In the genomic region with DNA sequence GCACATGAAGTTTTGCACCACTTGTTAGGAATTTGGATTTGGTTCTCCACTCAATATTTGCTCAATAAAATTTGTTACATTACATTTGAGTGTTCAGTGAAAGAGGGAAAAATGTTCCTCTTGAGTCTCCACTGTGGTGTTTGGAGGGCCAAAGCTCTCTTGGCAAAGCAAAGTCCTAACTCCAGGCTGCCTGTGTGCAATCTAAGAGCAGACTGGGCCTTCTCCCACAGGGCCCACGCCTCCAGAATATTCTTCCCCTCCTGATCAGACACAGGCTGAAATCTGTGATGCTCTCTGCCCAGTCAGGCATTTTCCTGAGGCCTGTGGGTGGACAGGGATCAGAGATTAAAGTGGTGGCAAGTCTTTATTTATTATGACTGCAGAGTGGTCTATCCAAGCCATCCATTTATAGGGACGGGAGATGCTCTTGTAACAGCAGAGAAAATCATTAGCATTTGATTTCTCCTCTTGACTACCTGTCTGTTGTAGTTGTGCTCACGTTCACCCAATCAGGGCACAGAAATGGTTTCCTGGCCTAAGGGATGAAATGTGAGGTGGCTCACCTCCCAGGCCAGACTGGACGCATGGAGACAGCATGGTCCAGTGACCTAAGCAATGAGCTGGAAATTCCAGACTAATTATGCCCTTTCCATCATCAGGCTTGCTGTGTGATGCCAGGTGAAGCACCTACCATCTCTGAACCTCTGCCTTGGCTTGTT, we compare ENCODE assay signal across 1 cellular context.
TF ChIP-seq lines count a peak whose summit lies in the region.

No MANE protein-coding gene starts in this region.

TF ChIP-seq in GM23338, 12 proteins besides CTCF, POLR2A, EP300 and RAD21 (continued from another document):
- TF ChIP-seq, protein P1, sequence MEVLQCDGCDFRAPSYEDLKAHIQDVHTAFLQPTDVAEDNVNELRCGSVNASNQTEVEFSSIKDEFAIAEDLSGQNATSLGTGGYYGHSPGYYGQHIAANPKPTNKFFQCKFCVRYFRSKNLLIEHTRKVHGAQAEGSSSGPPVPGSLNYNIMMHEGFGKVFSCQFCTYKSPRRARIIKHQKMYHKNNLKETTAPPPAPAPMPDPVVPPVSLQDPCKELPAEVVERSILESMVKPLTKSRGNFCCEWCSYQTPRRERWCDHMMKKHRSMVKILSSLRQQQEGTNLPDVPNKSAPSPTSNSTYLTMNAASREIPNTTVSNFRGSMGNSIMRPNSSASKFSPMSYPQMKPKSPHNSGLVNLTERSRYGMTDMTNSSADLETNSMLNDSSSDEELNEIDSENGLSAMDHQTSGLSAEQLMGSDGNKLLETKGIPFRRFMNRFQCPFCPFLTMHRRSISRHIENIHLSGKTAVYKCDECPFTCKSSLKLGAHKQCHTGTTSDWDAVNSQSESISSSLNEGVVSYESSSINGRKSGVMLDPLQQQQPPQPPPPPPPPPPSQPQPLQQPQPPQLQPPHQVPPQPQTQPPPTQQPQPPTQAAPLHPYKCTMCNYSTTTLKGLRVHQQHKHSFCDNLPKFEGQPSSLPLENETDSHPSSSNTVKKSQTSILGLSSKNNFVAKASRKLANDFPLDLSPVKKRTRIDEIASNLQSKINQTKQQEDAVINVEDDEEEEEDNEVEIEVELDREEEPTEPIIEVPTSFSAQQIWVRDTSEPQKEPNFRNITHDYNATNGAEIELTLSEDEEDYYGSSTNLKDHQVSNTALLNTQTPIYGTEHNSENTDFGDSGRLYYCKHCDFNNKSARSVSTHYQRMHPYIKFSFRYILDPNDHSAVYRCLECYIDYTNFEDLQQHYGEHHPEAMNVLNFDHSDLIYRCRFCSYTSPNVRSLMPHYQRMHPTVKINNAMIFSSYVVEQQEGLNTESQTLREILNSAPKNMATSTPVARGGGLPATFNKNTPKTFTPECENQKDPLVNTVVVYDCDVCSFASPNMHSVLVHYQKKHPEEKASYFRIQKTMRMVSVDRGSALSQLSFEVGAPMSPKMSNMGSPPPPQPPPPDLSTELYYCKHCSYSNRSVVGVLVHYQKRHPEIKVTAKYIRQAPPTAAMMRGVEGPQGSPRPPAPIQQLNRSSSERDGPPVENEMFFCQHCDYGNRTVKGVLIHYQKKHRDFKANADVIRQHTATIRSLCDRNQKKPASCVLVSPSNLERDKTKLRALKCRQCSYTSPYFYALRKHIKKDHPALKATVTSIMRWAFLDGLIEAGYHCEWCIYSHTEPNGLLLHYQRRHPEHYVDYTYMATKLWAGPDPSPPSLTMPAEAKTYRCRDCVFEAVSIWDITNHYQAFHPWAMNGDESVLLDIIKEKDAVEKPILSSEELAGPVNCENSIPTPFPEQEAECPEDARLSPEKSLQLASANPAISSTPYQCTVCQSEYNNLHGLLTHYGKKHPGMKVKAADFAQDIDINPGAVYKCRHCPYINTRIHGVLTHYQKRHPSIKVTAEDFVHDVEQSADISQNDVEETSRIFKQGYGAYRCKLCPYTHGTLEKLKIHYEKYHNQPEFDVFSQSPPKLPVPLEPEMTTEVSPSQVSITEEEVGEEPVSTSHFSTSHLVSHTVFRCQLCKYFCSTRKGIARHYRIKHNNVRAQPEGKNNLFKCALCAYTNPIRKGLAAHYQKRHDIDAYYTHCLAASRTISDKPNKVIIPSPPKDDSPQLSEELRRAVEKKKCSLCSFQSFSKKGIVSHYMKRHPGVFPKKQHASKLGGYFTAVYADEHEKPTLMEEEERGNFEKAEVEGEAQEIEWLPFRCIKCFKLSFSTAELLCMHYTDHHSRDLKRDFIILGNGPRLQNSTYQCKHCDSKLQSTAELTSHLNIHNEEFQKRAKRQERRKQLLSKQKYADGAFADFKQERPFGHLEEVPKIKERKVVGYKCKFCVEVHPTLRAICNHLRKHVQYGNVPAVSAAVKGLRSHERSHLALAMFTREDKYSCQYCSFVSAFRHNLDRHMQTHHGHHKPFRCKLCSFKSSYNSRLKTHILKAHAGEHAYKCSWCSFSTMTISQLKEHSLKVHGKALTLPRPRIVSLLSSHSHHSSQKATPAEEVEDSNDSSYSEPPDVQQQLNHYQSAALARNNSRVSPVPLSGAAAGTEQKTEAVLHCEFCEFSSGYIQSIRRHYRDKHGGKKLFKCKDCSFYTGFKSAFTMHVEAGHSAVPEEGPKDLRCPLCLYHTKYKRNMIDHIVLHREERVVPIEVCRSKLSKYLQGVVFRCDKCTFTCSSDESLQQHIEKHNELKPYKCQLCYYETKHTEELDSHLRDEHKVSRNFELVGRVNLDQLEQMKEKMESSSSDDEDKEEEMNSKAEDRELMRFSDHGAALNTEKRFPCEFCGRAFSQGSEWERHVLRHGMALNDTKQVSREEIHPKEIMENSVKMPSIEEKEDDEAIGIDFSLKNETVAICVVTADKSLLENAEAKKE (CRISPR knock-in tag; IDR thresholded peaks at IDR 0.05): no peak
- TF ChIP-seq EZH2 (IDR thresholded peaks at IDR 0.05; ENCODE audit: low read depth, unreplicated experiment) (no peak), NANOG (IDR thresholded peaks at IDR 0.05; ENCODE audit: borderline replicate concordance) (no peak)
